Comparison of ENCODE assay signal across 8 cellular contexts in genomic region chr6:100472674-100473073, GRCh38. TPM values are rescaled to one million over a fixed set of nuclear protein-coding genes. Genes with fewer than 3 reads are reported as not detected.
DNase-seq lines count a peak whose midpoint lies in the region; ATAC-seq and TF ChIP-seq lines count a peak whose summit lies in the region.

No MANE protein-coding gene starts in this region.

- peaks cover 4% of the 10 kb centered on the region for H3K9me3 Mint-ChIP-seq in T-helper 1 cell treated with Interleukin-12 subunit alpha and Interleukin-12 subunit beta and Interleukin-4 antibody, amounts not matched to agents 30 μg/mL and 1 μg/mL, for 36 hours

- intact Hi-C loops in thyroid gland (cut with DNase I), result no loop called here

- H3K36me3 ChIP-seq in suprapubic skin (no peaks in the 10 kb centered on the region), thyroid gland (no peaks in the 10 kb centered on the region)

- DNase-seq in AG09309 (ENCODE audit: low read depth), result no peak
- no peak for DNase-seq in suprapubic skin (ENCODE audit: low spot score in 2 of 2)
- DNase-seq in omental fat pad (ENCODE audit: low spot score), result no peak
- DNase-seq in thyroid gland, result no peak
- no peak for DNase-seq in COR-L47 (lab: John Stamatoyannopoulos, UW)

- H3K27ac Mint-ChIP-seq in T-helper 1 cell treated with Interleukin-12 subunit alpha and Interleukin-12 subunit beta and Interleukin-4 antibody, amounts not matched to agents 30 μg/mL and 1 μg/mL, for 36 hours, result peak overlapping the region; percentile 44

- H3K4me3 ChIP-seq in AG09309 (ENCODE audit: control insufficient read depth, low read depth, low read length), result no peak overlapping the region
- no peak overlapping the region for H3K4me3 ChIP-seq in suprapubic skin
- H3K4me3 ChIP-seq in thyroid gland (replicated peaks in 1 of 3), result no peak overlapping the region

- no peak overlapping the region for H3K4me3 Mint-ChIP-seq in T-helper 1 cell treated with Interleukin-12 subunit alpha and Interleukin-12 subunit beta and Interleukin-4 antibody, amounts not matched to agents 30 μg/mL and 1 μg/mL, for 36 hours

- no peaks in the 10 kb centered on the region for H3K9me3 ChIP-seq in suprapubic skin
- H3K9me3 ChIP-seq in thyroid gland, result no peaks in the 10 kb centered on the region

- 33% methylated on average over 3 of the region's 3 CpGs for WGBS in suprapubic skin
- 29 to 46% methylated on average over 3 of the region's 3 CpGs for whole genome bisulfite sequencing in thyroid gland, 2 donors

- TF ChIP-seq CTCF in AG09309 (IDR thresholded peaks at IDR 0.05; ENCODE audit: control insufficient read depth, insufficient read depth, low read depth, low read length, missing control alignments) (peak; percentile 7), suprapubic skin (IDR thresholded peaks at IDR 0.05) (no peak), omental fat pad (IDR thresholded peaks at IDR 0.05) (no peak), thyroid gland (IDR thresholded peaks at IDR 0.05) (no peak)

- no peak for TF ChIP-seq EP300 in suprapubic skin (IDR thresholded peaks at IDR 0.05)

- H3K36me3 Mint-ChIP-seq in T-helper 1 cell treated with Interleukin-12 subunit alpha and Interleukin-12 subunit beta and Interleukin-4 antibody, amounts not matched to agents 30 μg/mL and 1 μg/mL, for 36 hours (ENCODE audit: low read depth), result peaks cover 4% of the 10 kb centered on the region

- H3K4me1 ChIP-seq in suprapubic skin (no peaks in the 10 kb centered on the region), thyroid gland (no peaks in the 10 kb centered on the region)

- peaks cover 71% of the 10 kb centered on the region for H3K27me3 Mint-ChIP-seq in T-helper 1 cell treated with Interleukin-12 subunit alpha and Interleukin-12 subunit beta and Interleukin-4 antibody, amounts not matched to agents 30 μg/mL and 1 μg/mL, for 36 hours (ENCODE audit: low read depth)

- peaks cover 14% of the 10 kb centered on the region for H3K4me1 Mint-ChIP-seq in T-helper 1 cell treated with Interleukin-12 subunit alpha and Interleukin-12 subunit beta and Interleukin-4 antibody, amounts not matched to agents 30 μg/mL and 1 μg/mL, for 36 hours (ENCODE audit: low read depth)

- H3K27ac ChIP-seq in suprapubic skin, result no peak overlapping the region
- H3K27ac ChIP-seq in thyroid gland, result no peak overlapping the region

- TF ChIP-seq POLR2A in suprapubic skin (IDR thresholded peaks at IDR 0.05) (no peak), thyroid gland (IDR thresholded peaks at IDR 0.05) (no peak)

- H3K27me3 ChIP-seq in suprapubic skin (peaks cover 62% of the 10 kb centered on the region), thyroid gland (peaks cover 18% of the 10 kb centered on the region)

- ATAC-seq in GM19043 (IDR thresholded peaks at IDR 0.05; ENCODE audit: low read depth, unreplicated experiment), result peak; percentile 96
- ATAC-seq in HG03060 (IDR thresholded peaks at IDR 0.05; ENCODE audit: low read depth, unreplicated experiment), result peak; percentile 93
- no peak for ATAC-seq in omental fat pad (ENCODE audit: low FRiP score)

RNA-seq across cellular contexts. Expression of gene SIM1, which starts 8.0 kb away (rescaled TPM):
- total RNA-seq in suprapubic skin (under 1 TPM; 0.18 to 0.72 (median 0.42) TPM), omental fat pad (under 1 TPM in 1 of 4 donors, not detected in 3; 0.32 TPM), thyroid gland (not detected)
